In the genomic region with DNA sequence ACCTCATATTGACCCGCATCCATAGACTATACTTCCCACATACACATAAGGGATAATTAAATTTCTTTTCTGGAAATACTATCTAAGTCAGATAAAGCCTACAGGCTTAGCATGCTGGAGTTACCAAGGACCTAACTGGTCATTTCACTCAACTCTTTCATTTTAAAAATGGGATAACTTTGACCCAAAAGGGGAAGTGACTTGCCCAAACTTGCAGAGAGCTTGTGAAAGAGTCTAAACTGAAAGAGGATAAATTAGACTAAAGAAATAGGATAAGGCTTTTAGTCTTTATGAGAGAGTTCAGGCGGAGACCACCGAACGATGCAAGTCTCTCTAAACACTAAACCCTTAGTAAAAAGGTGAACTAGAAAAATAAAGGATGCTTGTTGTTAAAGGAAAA, we compare ENCODE assay signal across 21 cellular contexts. TPM values are rescaled to one million over a fixed set of nuclear protein-coding genes. Genes with fewer than 3 reads are reported as not detected.
"Had no signal": no experiment of that assay in that cellular context is flagged by ENCODE, and none has a peak within 500 bp of the region (broad histone marks: within the 10 kb centered on the region; RNA-seq: fewer than 3 reads in every experiment).

No MANE protein-coding gene starts in this region.

- H3K4me3 ChIP-seq: coronary artery, esophagus squamous epithelium, heart right ventricle, pancreas, thoracic aorta, upper lobe of left lung had no signal

- DNase-seq: activated CD4-positive, alpha-beta memory T cell treated with anti-CD3 and anti-CD28 coated beads, Interleukin-2, amount 10 ng/mL, durations not matched to agents 7 days and 5 days; activated CD4-positive, alpha-beta T cell treated with anti-CD3 and anti-CD28 coated beads, Interleukin-2, amount 10 ng/mL, durations not matched to agents 24 days and 14 days; activated effector memory CD4-positive, alpha-beta T cell treated with anti-CD3 and anti-CD28 coated beads, Interleukin-2, amount 50 U/mL, for 16 hours; activated naive CD4-positive, alpha-beta T cell treated with anti-CD3 and anti-CD28 coated beads, Interleukin-2, amount 10 ng/mL, durations not matched to agents 7 days and 5 days; amygdala; cerebellar nuclear complex; esophagus squamous epithelium; heart right ventricle; islet precursor cell; left cardiac atrium; pancreas; right cardiac atrium; stimulated activated CD4-positive, alpha-beta T cell treated with anti-CD3 and anti-CD28 coated beads, Interleukin-4, amount 100 ng/mL, for 24 hours; stimulated activated naive CD4-positive, alpha-beta T cell treated with Interleukin-2 at 50 U/mL for 16 hours; upper lobe of left lung had no signal

- H3K9me3 ChIP-seq: esophagus squamous epithelium, neutrophil, pancreas, thoracic aorta, upper lobe of left lung had no signal

- H3K4me1 ChIP-seq: heart right ventricle, pancreas, upper lobe of left lung had no signal

- H3K27ac ChIP-seq: coronary artery, esophagus squamous epithelium, heart right ventricle, neutrophil, pancreas, thoracic aorta, upper lobe of left lung had no signal

- ATAC-seq: heart right ventricle, left cardiac atrium, pancreas, right cardiac atrium had no signal

- H3K27me3 ChIP-seq: esophagus squamous epithelium, upper lobe of left lung had no signal

- FAIRE-seq: pancreas had no signal

- H3K36me3 ChIP-seq: esophagus squamous epithelium, heart right ventricle, neutrophil, pancreas, thoracic aorta, upper lobe of left lung had no signal

RNA-seq across cellular contexts. Expression of a gene that starts 3.9 kb away (rescaled TPM):
- total RNA-seq: activated CD4-positive, alpha-beta memory T cell treated with anti-CD3 and anti-CD28 coated beads, Interleukin-2, amount 10 ng/mL, durations not matched to agents 7 days and 5 days; activated CD4-positive, alpha-beta T cell treated with anti-CD3 and anti-CD28 coated beads, Interleukin-2, amount 10 ng/mL, durations not matched to agents 24 days and 14 days; heart right ventricle; left cardiac atrium; liver; myocyte; pancreas; pulmonary artery endothelial cell; right cardiac atrium; thoracic aorta; upper lobe of left lung had no signal
- polyA plus RNA-seq: heart right ventricle, liver, pancreas, right cardiac atrium had no signal

RNA-seq across cellular contexts. Expression of a gene that starts 15.1 kb away (rescaled TPM):
- total RNA-seq: activated CD4-positive, alpha-beta memory T cell treated with anti-CD3 and anti-CD28 coated beads, Interleukin-2, amount 10 ng/mL, durations not matched to agents 7 days and 5 days; activated CD4-positive, alpha-beta T cell treated with anti-CD3 and anti-CD28 coated beads, Interleukin-2, amount 10 ng/mL, durations not matched to agents 24 days and 14 days; heart right ventricle; left cardiac atrium; liver; pancreas; pulmonary artery endothelial cell; right cardiac atrium; thoracic aorta; upper lobe of left lung had no signal
- polyA plus RNA-seq: heart right ventricle, liver, pancreas, right cardiac atrium had no signal

RNA-seq across cellular contexts. Expression of a gene that starts 27.6 kb away (rescaled TPM):
- total RNA-seq: activated CD4-positive, alpha-beta memory T cell treated with anti-CD3 and anti-CD28 coated beads, Interleukin-2, amount 10 ng/mL, durations not matched to agents 7 days and 5 days; activated CD4-positive, alpha-beta T cell treated with anti-CD3 and anti-CD28 coated beads, Interleukin-2, amount 10 ng/mL, durations not matched to agents 24 days and 14 days; heart right ventricle; left cardiac atrium; liver; pancreas; pulmonary artery endothelial cell; right cardiac atrium; thoracic aorta; upper lobe of left lung had no signal
- polyA plus RNA-seq: heart right ventricle, liver, pancreas, right cardiac atrium had no signal

RNA-seq across cellular contexts. Expression of a gene that starts 39.0 kb away (rescaled TPM):
- total RNA-seq: activated CD4-positive, alpha-beta memory T cell treated with anti-CD3 and anti-CD28 coated beads, Interleukin-2, amount 10 ng/mL, durations not matched to agents 7 days and 5 days; activated CD4-positive, alpha-beta T cell treated with anti-CD3 and anti-CD28 coated beads, Interleukin-2, amount 10 ng/mL, durations not matched to agents 24 days and 14 days; esophagus squamous epithelium; heart right ventricle; left cardiac atrium; liver; myocyte; pancreas; pulmonary artery endothelial cell; right cardiac atrium; thoracic aorta; upper lobe of left lung had no signal
- polyA plus RNA-seq: heart right ventricle, liver, pancreas, right cardiac atrium had no signal

RNA-seq across cellular contexts. Expression of a gene that starts 42.9 kb away (rescaled TPM):
- total RNA-seq: activated CD4-positive, alpha-beta memory T cell treated with anti-CD3 and anti-CD28 coated beads, Interleukin-2, amount 10 ng/mL, durations not matched to agents 7 days and 5 days; activated CD4-positive, alpha-beta T cell treated with anti-CD3 and anti-CD28 coated beads, Interleukin-2, amount 10 ng/mL, durations not matched to agents 24 days and 14 days; heart right ventricle; left cardiac atrium; liver; pancreas; pulmonary artery endothelial cell; right cardiac atrium; thoracic aorta; upper lobe of left lung had no signal
- polyA plus RNA-seq: liver, pancreas, right cardiac atrium had no signal
